ENCODE assay signal across 27 cellular contexts in the genomic region with DNA sequence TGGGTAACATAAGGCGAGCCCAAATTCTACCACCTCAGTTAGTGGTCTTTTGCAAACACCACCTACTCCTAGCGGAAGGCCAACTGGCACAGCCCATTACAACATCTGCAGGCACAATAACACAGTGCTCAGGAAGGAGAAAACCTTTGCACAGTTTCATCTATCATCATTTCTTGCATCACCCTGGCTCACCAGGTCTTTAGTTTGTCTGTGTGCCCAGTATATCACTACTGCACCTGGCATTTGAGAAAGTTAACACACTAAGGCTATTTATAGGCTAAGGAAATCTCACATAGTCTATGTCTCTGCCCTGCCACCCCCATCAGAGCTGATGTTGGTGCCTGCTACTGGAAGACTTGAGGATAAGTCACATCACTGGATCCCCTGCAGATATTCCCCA.
"Had no signal": no experiment of that assay in that cellular context is flagged by ENCODE, and none has a peak within 500 bp of the region (broad histone marks: within the 10 kb centered on the region; RNA-seq: fewer than 3 reads in every experiment).

No MANE protein-coding gene starts in this region.

- H3K4me3 ChIP-seq: lower lobe of right lung, pancreas, prostate gland, skin epidermis, stomach, testis, thyroid gland, uterus had no signal

- H3K4me1 ChIP-seq: lower lobe of right lung, pancreas, prostate gland, stomach, testis, thyroid gland, uterus had no signal

- H3K27me3 ChIP-seq: pancreas, stomach, testis, thyroid gland, uterus had no signal

- ATAC-seq: left cardiac atrium; left lobe of liver; left ventricle myocardium superior; lower lobe of right lung; naive thymus-derived CD8-positive, alpha-beta T cell; pancreas; right cardiac atrium; sciatic nerve; stimulated activated naive B cell treated with anti-CD40 and anti-IgM and Interleukin-4, amounts not matched to agents 10 μg/mL and 1 μg/mL and 100 μg/mL, for 72 hours; stimulated activated naive CD8-positive, alpha-beta T cell treated with anti-CD3 and anti-CD28 coated beads, Interleukin-15, Interleukin-2, amounts not matched to agents 100 U/mL and 50 U/mL, for 24 hours had no signal

- H3K9me3 ChIP-seq: pancreas, prostate gland, testis, thyroid gland had no signal

- DNase-seq: kidney glomerular epithelial cell; left cardiac atrium; left ventricle myocardium superior; lower lobe of right lung; mammary epithelial cell; mesenchymal stem cell; naive thymus-derived CD8-positive, alpha-beta T cell; nucleus accumbens; pancreas; posterior cingulate gyrus; retina; right cardiac atrium; stimulated activated CD4-positive, alpha-beta T cell treated with anti-CD3 and anti-CD28 coated beads, Interleukin-12 subunit alpha, Interleukin-12 subunit beta, amount 100 ng/mL, for 4 hours; stimulated activated CD4-positive, alpha-beta T cell treated with anti-CD3 and anti-CD28 coated beads, Interleukin-15, amount 100 ng/mL, for 24 hours; stimulated activated CD4-positive, alpha-beta T cell treated with anti-CD3 and anti-CD28 coated beads, Interleukin-2, amount 100 ng/mL, for 24 hours; stimulated activated CD4-positive, alpha-beta T cell treated with anti-CD3 and anti-CD28 coated beads, Interleukin-4, amount 100 ng/mL, for 1 hour; stimulated activated naive B cell treated with anti-CD40 and anti-IgM and Interleukin-4, amounts not matched to agents 10 μg/mL and 1 μg/mL and 100 μg/mL, for 72 hours; stimulated activated naive CD8-positive, alpha-beta T cell treated with anti-CD3 and anti-CD28 coated beads, Interleukin-15, Interleukin-2, amounts not matched to agents 100 U/mL and 50 U/mL, for 24 hours; stomach; testis; thyroid gland; uterus had no signal

- H3K27ac ChIP-seq: lower lobe of right lung, pancreas, prostate gland, skin epidermis, stomach, testis, thyroid gland, uterus had no signal

- FAIRE-seq: keratinocyte, pancreas had no signal

- H3K36me3 ChIP-seq: lower lobe of right lung, pancreas, prostate gland, stomach, thyroid gland, uterus had no signal
